32 cellular contexts compared by ENCODE assay signal in the genomic region with DNA sequence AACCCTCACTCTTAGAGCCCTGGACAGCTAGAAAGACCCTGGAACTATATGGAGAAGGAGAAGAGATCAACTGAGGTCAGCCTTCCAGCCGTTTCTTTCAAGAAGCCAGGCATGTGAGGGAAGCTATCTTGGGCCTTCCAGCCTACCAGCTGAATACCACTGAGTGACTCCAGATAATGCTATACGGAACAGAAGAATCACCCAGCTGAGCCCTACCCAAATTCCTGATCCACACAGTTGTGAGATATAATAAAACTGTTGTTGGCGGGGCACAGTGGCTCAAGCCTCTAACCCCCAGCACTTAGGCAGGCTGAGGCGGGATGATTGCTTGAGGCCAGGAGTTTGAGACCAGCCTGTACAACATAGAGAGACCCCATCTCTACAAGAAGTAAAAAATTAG.
"Had no signal": no experiment of that assay in that cellular context is flagged by ENCODE, and none has a peak within 500 bp of the region (broad histone marks: within the 10 kb centered on the region; RNA-seq: fewer than 3 reads in every experiment).

No MANE protein-coding gene starts in this region.

- H3K4me3 ChIP-seq: ovary, psoas muscle, skin epidermis, smooth muscle cell, spleen, suprapubic skin, testis, tibial artery, transverse colon, upper lobe of right lung, uterus had no signal

- H3K27me3 ChIP-seq: ovary, suprapubic skin, testis, tibial artery, uterus had no signal

- DNase-seq: naive thymus-derived CD8-positive, alpha-beta T cell; nephron progenitor cell; occipital lobe; ovary; posterior cingulate gyrus; psoas muscle; right cardiac atrium; spleen; stimulated activated CD4-positive, alpha-beta T cell treated with anti-CD3 and anti-CD28 coated beads, Interleukin-12 subunit alpha, Interleukin-12 subunit beta, amount 100 ng/mL, for 4 hours; stimulated activated CD4-positive, alpha-beta T cell treated with anti-CD3 and anti-CD28 coated beads, Interleukin-1b, Interleukin-23, amount 100 ng/mL, for 48 hours; stimulated activated CD4-positive, alpha-beta T cell treated with anti-CD3 and anti-CD28 coated beads, Interleukin-4, amount 100 ng/mL, for 1 hour; stimulated activated CD4-positive, alpha-beta T cell treated with anti-CD3 and anti-CD28 coated beads, Interleukin-4, amount 100 ng/mL, for 4 hours; stimulated activated CD8-positive, alpha-beta memory T cell treated with anti-CD3 and anti-CD28 coated beads, Interleukin-4, amount 100 ng/mL, for 48 hours; stimulated activated naive CD4-positive, alpha-beta T cell; stimulated activated naive CD8-positive, alpha-beta T cell treated with anti-CD3 and anti-CD28 coated beads, Interleukin-15, amount 100 ng/mL, for 72 hours; stimulated activated naive CD8-positive, alpha-beta T cell treated with anti-CD3 and anti-CD28 coated beads, Interleukin-15, Interleukin-2, amounts not matched to agents 100 U/mL and 50 U/mL, for 24 hours; substantia nigra; testis; tibial artery; transverse colon; upper lobe of right lung; uterus had no signal

- ATAC-seq: naive thymus-derived CD8-positive, alpha-beta T cell; natural killer cell treated with Interleukin-12 subunit alpha and Interleukin-12 subunit beta and Interleukin-15 and Interleukin-18, amount 100 ng/mL, for 72 hours; psoas muscle; right cardiac atrium; sciatic nerve; stimulated activated memory B cell treated with anti-CD40 and anti-IgM and Interleukin-4, amounts not matched to agents 10 μg/mL and 1 μg/mL and 100 μg/mL, for 72 hours; stimulated activated naive CD8-positive, alpha-beta T cell treated with anti-CD3 and anti-CD28 coated beads, Interleukin-15, amount 100 ng/mL, for 72 hours; stimulated activated naive CD8-positive, alpha-beta T cell treated with anti-CD3 and anti-CD28 coated beads, Interleukin-15, Interleukin-2, amounts not matched to agents 100 U/mL and 50 U/mL, for 24 hours; upper lobe of right lung had no signal

- H2AFZ ChIP-seq: parathyroid adenoma had no signal

- H3K27ac Mint-ChIP-seq: naive thymus-derived CD8-positive, alpha-beta T cell; natural killer cell treated with Interleukin-12 subunit alpha and Interleukin-12 subunit beta and Interleukin-15 and Interleukin-18, amount 100 ng/mL, for 72 hours; nephron progenitor cell; progenitor cell of endocrine pancreas; stimulated activated memory B cell treated with anti-CD40 and anti-IgM and Interleukin-4, amounts not matched to agents 10 μg/mL and 1 μg/mL and 100 μg/mL, for 72 hours; stimulated activated naive CD8-positive, alpha-beta T cell treated with anti-CD3 and anti-CD28 coated beads, Interleukin-15, amount 100 ng/mL, for 72 hours; type B pancreatic cell had no signal

- H3K36me3 ChIP-seq: ovary, spleen, suprapubic skin, tibial artery, transverse colon, upper lobe of right lung, uterus had no signal

- H3K4me1 Mint-ChIP-seq: neural crest cell; stimulated activated memory B cell treated with anti-CD40 and anti-IgM and Interleukin-4, amounts not matched to agents 10 μg/mL and 1 μg/mL and 100 μg/mL, for 72 hours; stimulated activated naive CD8-positive, alpha-beta T cell treated with anti-CD3 and anti-CD28 coated beads, Interleukin-15, amount 100 ng/mL, for 72 hours had no signal

- H3K27ac ChIP-seq: ovary, parathyroid adenoma, psoas muscle, skin epidermis, spleen, suprapubic skin, testis, tibial artery, transverse colon, upper lobe of right lung, uterus had no signal

- H3K79me2 ChIP-seq: parathyroid adenoma had no signal

- H3K36me3 Mint-ChIP-seq: natural killer cell treated with Interleukin-12 subunit alpha and Interleukin-12 subunit beta and Interleukin-15 and Interleukin-18, amount 100 ng/mL, for 72 hours; type B pancreatic cell had no signal

- H3K4me1 ChIP-seq: parathyroid adenoma, psoas muscle, spleen, suprapubic skin, testis, tibial artery, transverse colon, upper lobe of right lung, uterus had no signal

- H3K4me3 Mint-ChIP-seq: naive thymus-derived CD8-positive, alpha-beta T cell; natural killer cell treated with Interleukin-12 subunit alpha and Interleukin-12 subunit beta and Interleukin-15 and Interleukin-18, amount 100 ng/mL, for 72 hours; nephron progenitor cell; neural crest cell; stimulated activated memory B cell treated with anti-CD40 and anti-IgM and Interleukin-4, amounts not matched to agents 10 μg/mL and 1 μg/mL and 100 μg/mL, for 72 hours; stimulated activated naive CD8-positive, alpha-beta T cell treated with anti-CD3 and anti-CD28 coated beads, Interleukin-15, amount 100 ng/mL, for 72 hours; type B pancreatic cell had no signal

- H3K4me2 ChIP-seq: smooth muscle cell had no signal
